Comparison of ENCODE assay signal across 10 cellular contexts in genomic region chr16:66891797-66892196, GRCh38. TPM values are rescaled to one million over a fixed set of nuclear protein-coding genes. Genes with fewer than 3 reads are reported as not detected.
"Had no signal": no experiment of that assay in that cellular context is flagged by ENCODE, and none has a peak within 500 bp of the region (broad histone marks: within the 10 kb centered on the region; RNA-seq: fewer than 3 reads in every experiment).

No MANE protein-coding gene starts in this region.

- H3K4me3 ChIP-seq: GM23338 had no signal

- H3K36me3 Mint-ChIP-seq: IgD-negative memory B cell had no signal

- H2AFZ ChIP-seq: GM23338 had no signal

- H3K27me3 Mint-ChIP-seq: IgD-negative memory B cell had no signal

- DNase-seq: H9, HCEC 1CT, KG1 had no signal

- H3K27ac ChIP-seq: HL-60 had no signal

- H3K4me2 ChIP-seq: GM23338 had no signal

- ATAC-seq: GM23338, HepG2 had no signal

- FAIRE-seq: H1, H54, HepG2 had no signal

- H3K9me3 Mint-ChIP-seq: GM23338, H9, IgD-negative memory B cell had no signal

- H3K4me3 Mint-ChIP-seq: GM23338, H9, IgD-negative memory B cell had no signal

- H3K27ac Mint-ChIP-seq: GM23338, IgD-negative memory B cell had no signal

RNA-seq across cellular contexts. Expression of gene CDH16, which starts 26.9 kb away (rescaled TPM):
- total RNA-seq: GM23338, H1, H9, HT1080 had no signal
- polyA plus RNA-seq: GM23338, H1, IgD-negative memory B cell had no signal

RNA-seq across cellular contexts. Expression of gene RRAD, which starts 33.5 kb away (rescaled TPM):
- total RNA-seq: GM23338, H1, HT1080 had no signal
- polyA plus RNA-seq: IgD-negative memory B cell had no signal
